Comparison of ENCODE assay signal across 1 cellular context in the genomic region with DNA sequence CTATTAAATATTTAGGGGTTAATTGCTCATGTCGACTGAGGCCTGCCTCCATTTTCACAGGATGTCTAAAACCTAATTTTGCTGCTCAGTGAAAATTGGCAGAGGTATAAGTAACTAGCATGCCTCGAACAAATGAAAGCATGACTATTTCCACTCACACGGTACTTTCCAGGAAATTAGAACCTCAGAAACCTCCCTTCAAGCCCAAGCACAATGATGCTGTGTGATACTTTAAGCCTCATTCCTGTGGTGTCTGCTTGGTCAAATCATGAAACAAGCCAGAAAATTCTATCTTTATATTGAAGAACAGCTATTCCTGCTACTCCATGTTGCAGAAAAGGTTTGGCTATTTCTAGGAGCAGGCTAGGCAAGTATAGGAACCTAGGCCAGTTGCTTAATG.
TF ChIP-seq lines count a peak whose summit lies in the region.

No MANE protein-coding gene starts in this region.

TF ChIP-seq in GM12878, 131 proteins besides CTCF, POLR2A, EP300 and RAD21 (continued from another document):
- TF ChIP-seq, protein P1, sequence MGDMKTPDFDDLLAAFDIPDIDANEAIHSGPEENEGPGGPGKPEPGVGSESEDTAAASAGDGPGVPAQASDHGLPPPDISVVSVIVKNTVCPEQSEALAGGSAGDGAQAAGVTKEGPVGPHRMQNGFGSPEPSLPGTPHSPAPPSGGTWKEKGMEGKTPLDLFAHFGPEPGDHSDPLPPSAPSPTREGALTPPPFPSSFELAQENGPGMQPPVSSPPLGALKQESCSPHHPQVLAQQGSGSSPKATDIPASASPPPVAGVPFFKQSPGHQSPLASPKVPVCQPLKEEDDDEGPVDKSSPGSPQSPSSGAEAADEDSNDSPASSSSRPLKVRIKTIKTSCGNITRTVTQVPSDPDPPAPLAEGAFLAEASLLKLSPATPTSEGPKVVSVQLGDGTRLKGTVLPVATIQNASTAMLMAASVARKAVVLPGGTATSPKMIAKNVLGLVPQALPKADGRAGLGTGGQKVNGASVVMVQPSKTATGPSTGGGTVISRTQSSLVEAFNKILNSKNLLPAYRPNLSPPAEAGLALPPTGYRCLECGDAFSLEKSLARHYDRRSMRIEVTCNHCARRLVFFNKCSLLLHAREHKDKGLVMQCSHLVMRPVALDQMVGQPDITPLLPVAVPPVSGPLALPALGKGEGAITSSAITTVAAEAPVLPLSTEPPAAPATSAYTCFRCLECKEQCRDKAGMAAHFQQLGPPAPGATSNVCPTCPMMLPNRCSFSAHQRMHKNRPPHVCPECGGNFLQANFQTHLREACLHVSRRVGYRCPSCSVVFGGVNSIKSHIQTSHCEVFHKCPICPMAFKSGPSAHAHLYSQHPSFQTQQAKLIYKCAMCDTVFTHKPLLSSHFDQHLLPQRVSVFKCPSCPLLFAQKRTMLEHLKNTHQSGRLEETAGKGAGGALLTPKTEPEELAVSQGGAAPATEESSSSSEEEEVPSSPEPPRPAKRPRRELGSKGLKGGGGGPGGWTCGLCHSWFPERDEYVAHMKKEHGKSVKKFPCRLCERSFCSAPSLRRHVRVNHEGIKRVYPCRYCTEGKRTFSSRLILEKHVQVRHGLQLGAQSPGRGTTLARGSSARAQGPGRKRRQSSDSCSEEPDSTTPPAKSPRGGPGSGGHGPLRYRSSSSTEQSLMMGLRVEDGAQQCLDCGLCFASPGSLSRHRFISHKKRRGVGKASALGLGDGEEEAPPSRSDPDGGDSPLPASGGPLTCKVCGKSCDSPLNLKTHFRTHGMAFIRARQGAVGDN (IDR thresholded peaks at IDR 0.05), result peak; percentile 22; the same call in 1 of the 2 replicates
- TF ChIP-seq, protein P2, sequence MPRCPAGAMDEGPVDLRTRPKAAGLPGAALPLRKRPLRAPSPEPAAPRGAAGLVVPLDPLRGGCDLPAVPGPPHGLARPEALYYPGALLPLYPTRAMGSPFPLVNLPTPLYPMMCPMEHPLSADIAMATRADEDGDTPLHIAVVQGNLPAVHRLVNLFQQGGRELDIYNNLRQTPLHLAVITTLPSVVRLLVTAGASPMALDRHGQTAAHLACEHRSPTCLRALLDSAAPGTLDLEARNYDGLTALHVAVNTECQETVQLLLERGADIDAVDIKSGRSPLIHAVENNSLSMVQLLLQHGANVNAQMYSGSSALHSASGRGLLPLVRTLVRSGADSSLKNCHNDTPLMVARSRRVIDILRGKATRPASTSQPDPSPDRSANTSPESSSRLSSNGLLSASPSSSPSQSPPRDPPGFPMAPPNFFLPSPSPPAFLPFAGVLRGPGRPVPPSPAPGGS (IDR thresholded peaks at IDR 0.05; ENCODE audit: borderline replicate concordance, insufficient read depth, low read depth, low read length, poor library complexity, severe bottlenecking), result no peak
- TF ChIP-seq MEF2B (IDR thresholded peaks at IDR 0.05; ENCODE audit: partially characterized antibody, poor library complexity, severe bottlenecking), result no peak
